3 cellular contexts compared by ENCODE assay signal in the genomic region with DNA sequence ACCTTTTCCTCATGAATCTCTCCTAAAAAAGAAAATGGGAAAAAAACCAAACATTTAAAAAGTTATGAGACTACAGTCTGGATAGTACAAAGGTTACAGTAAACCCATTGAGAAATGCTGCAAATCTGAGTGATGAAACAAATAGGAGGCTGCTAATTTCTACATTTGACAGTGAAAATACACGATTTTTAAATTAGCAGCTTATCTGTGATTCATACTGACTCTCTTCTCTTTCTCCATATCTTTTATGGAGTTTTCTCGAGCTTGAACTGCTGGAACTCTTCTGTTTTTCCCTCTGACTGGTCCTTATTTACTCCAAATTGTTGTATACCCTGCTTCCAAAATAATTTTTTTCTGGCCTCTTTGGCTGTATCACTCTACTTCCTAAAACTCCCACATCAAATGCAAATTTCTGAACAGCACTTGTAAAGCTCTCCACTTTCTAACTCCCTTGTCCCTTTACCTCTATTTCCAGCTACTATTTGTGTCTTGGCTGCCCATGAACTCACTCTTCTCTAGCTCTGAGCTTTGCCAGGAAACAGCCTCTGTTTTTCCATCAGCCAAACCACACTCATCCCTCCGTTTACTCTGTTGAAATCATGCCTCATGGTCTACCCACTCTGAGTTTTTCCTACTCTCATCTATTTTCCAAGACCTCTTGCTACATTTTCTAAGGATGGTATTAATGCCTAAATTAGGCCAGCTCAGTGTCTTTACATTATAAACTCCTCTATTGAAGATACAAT.
TF ChIP-seq lines count a peak whose summit lies in the region.

No MANE protein-coding gene starts in this region.

TF ChIP-seq in SK-N-SH treated with all-trans-retinoic acid at 6 μM for 48 hours, 23 proteins besides CTCF, POLR2A, EP300 and RAD21 (continued from another document):
- TF ChIP-seq ARNTL (CRISPR knock-in tag; IDR thresholded peaks at IDR 0.05; ENCODE audit: borderline replicate concordance, low read depth) (no peak), TOX (CRISPR knock-in tag; IDR thresholded peaks at IDR 0.05; ENCODE audit: borderline replicate concordance) (no peak)

TF ChIP-seq in SK-N-SH, 30 proteins besides CTCF, POLR2A, EP300 and RAD21 (continued from another document):
- TF ChIP-seq, protein P1, sequence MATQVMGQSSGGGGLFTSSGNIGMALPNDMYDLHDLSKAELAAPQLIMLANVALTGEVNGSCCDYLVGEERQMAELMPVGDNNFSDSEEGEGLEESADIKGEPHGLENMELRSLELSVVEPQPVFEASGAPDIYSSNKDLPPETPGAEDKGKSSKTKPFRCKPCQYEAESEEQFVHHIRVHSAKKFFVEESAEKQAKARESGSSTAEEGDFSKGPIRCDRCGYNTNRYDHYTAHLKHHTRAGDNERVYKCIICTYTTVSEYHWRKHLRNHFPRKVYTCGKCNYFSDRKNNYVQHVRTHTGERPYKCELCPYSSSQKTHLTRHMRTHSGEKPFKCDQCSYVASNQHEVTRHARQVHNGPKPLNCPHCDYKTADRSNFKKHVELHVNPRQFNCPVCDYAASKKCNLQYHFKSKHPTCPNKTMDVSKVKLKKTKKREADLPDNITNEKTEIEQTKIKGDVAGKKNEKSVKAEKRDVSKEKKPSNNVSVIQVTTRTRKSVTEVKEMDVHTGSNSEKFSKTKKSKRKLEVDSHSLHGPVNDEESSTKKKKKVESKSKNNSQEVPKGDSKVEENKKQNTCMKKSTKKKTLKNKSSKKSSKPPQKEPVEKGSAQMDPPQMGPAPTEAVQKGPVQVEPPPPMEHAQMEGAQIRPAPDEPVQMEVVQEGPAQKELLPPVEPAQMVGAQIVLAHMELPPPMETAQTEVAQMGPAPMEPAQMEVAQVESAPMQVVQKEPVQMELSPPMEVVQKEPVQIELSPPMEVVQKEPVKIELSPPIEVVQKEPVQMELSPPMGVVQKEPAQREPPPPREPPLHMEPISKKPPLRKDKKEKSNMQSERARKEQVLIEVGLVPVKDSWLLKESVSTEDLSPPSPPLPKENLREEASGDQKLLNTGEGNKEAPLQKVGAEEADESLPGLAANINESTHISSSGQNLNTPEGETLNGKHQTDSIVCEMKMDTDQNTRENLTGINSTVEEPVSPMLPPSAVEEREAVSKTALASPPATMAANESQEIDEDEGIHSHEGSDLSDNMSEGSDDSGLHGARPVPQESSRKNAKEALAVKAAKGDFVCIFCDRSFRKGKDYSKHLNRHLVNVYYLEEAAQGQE (IDR thresholded peaks at IDR 0.05; ENCODE audit: low read depth, low read length) = no peak
- no peak for TF ChIP-seq CHD2 (IDR thresholded peaks at IDR 0.05; ENCODE audit: low read length, partially characterized antibody)
- TF ChIP-seq RXRA (IDR thresholded peaks at IDR 0.05; ENCODE audit: borderline replicate concordance, low read depth) = no peak
- no peak for TF ChIP-seq FOXJ3 (CRISPR knock-in tag; IDR thresholded peaks at IDR 0.05)
- no peak for TF ChIP-seq MEF2A (IDR thresholded peaks at IDR 0.05; ENCODE audit: borderline replicate concordance, low read depth)
- no peak for TF ChIP-seq FOSL2 (IDR thresholded peaks at IDR 0.05; ENCODE audit: borderline replicate concordance, low read depth)
- no peak for TF ChIP-seq USF1 (IDR thresholded peaks at IDR 0.05; ENCODE audit: borderline replicate concordance, low read depth)
- no peak for TF ChIP-seq NRF1 (IDR thresholded peaks at IDR 0.05; ENCODE audit: low read depth, low read length)
- no peak for TF ChIP-seq GABPA (IDR thresholded peaks at IDR 0.05; ENCODE audit: low read depth)
- TF ChIP-seq FOXM1 (IDR thresholded peaks at IDR 0.05; ENCODE audit: low read depth) = no peak
- TF ChIP-seq JUND (IDR thresholded peaks at IDR 0.05) = no peak
- no peak for TF ChIP-seq TAF1 (IDR thresholded peaks at IDR 0.05; ENCODE audit: borderline replicate concordance, low read depth, low read length)
- TF ChIP-seq, protein P2, sequence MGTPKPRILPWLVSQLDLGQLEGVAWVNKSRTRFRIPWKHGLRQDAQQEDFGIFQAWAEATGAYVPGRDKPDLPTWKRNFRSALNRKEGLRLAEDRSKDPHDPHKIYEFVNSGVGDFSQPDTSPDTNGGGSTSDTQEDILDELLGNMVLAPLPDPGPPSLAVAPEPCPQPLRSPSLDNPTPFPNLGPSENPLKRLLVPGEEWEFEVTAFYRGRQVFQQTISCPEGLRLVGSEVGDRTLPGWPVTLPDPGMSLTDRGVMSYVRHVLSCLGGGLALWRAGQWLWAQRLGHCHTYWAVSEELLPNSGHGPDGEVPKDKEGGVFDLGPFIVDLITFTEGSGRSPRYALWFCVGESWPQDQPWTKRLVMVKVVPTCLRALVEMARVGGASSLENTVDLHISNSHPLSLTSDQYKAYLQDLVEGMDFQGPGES (IDR thresholded peaks at IDR 0.05; ENCODE audit: low read depth, low read length) = no peak
- no peak for TF ChIP-seq SMC3 (IDR thresholded peaks at IDR 0.05; ENCODE audit: low read depth, low read length)
- TF ChIP-seq NFIC (IDR thresholded peaks at IDR 0.05; ENCODE audit: borderline replicate concordance) = no peak

TF ChIP-seq in WTC11, 78 proteins besides CTCF, POLR2A, EP300 and RAD21 (continued from another document):
- TF ChIP-seq ZNF425 (CRISPR knock-in tag; conservative IDR thresholded peaks at IDR 0.05) (no peak), ZNF232 (CRISPR knock-in tag; IDR thresholded peaks at IDR 0.05) (no peak), NFYB (CRISPR knock-in tag; conservative IDR thresholded peaks at IDR 0.05; ENCODE audit: low read depth) (no peak), NR2C2 (CRISPR knock-in tag; IDR thresholded peaks at IDR 0.05) (no peak), NR3C1 (CRISPR knock-in tag; conservative IDR thresholded peaks at IDR 0.05; ENCODE audit: low read depth) (no peak), RELA (CRISPR knock-in tag; IDR thresholded peaks at IDR 0.05; ENCODE audit: borderline replicate concordance) (no peak), CREM (CRISPR knock-in tag; IDR thresholded peaks at IDR 0.05) (no peak), KAT7 (CRISPR knock-in tag; IDR thresholded peaks at IDR 0.05; ENCODE audit: borderline replicate concordance) (no peak)
- TF ChIP-seq, protein P3, sequence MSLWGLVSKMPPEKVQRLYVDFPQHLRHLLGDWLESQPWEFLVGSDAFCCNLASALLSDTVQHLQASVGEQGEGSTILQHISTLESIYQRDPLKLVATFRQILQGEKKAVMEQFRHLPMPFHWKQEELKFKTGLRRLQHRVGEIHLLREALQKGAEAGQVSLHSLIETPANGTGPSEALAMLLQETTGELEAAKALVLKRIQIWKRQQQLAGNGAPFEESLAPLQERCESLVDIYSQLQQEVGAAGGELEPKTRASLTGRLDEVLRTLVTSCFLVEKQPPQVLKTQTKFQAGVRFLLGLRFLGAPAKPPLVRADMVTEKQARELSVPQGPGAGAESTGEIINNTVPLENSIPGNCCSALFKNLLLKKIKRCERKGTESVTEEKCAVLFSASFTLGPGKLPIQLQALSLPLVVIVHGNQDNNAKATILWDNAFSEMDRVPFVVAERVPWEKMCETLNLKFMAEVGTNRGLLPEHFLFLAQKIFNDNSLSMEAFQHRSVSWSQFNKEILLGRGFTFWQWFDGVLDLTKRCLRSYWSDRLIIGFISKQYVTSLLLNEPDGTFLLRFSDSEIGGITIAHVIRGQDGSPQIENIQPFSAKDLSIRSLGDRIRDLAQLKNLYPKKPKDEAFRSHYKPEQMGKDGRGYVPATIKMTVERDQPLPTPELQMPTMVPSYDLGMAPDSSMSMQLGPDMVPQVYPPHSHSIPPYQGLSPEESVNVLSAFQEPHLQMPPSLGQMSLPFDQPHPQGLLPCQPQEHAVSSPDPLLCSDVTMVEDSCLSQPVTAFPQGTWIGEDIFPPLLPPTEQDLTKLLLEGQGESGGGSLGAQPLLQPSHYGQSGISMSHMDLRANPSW (CRISPR knock-in tag; conservative IDR thresholded peaks at IDR 0.05; ENCODE audit: low read depth) = no peak
- TF ChIP-seq, protein P4, sequence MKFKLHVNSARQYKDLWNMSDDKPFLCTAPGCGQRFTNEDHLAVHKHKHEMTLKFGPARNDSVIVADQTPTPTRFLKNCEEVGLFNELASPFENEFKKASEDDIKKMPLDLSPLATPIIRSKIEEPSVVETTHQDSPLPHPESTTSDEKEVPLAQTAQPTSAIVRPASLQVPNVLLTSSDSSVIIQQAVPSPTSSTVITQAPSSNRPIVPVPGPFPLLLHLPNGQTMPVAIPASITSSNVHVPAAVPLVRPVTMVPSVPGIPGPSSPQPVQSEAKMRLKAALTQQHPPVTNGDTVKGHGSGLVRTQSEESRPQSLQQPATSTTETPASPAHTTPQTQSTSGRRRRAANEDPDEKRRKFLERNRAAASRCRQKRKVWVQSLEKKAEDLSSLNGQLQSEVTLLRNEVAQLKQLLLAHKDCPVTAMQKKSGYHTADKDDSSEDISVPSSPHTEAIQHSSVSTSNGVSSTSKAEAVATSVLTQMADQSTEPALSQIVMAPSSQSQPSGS (CRISPR knock-in tag; IDR thresholded peaks at IDR 0.05; ENCODE audit: borderline replicate concordance, low read depth) = no peak
- TF ChIP-seq, protein P5, sequence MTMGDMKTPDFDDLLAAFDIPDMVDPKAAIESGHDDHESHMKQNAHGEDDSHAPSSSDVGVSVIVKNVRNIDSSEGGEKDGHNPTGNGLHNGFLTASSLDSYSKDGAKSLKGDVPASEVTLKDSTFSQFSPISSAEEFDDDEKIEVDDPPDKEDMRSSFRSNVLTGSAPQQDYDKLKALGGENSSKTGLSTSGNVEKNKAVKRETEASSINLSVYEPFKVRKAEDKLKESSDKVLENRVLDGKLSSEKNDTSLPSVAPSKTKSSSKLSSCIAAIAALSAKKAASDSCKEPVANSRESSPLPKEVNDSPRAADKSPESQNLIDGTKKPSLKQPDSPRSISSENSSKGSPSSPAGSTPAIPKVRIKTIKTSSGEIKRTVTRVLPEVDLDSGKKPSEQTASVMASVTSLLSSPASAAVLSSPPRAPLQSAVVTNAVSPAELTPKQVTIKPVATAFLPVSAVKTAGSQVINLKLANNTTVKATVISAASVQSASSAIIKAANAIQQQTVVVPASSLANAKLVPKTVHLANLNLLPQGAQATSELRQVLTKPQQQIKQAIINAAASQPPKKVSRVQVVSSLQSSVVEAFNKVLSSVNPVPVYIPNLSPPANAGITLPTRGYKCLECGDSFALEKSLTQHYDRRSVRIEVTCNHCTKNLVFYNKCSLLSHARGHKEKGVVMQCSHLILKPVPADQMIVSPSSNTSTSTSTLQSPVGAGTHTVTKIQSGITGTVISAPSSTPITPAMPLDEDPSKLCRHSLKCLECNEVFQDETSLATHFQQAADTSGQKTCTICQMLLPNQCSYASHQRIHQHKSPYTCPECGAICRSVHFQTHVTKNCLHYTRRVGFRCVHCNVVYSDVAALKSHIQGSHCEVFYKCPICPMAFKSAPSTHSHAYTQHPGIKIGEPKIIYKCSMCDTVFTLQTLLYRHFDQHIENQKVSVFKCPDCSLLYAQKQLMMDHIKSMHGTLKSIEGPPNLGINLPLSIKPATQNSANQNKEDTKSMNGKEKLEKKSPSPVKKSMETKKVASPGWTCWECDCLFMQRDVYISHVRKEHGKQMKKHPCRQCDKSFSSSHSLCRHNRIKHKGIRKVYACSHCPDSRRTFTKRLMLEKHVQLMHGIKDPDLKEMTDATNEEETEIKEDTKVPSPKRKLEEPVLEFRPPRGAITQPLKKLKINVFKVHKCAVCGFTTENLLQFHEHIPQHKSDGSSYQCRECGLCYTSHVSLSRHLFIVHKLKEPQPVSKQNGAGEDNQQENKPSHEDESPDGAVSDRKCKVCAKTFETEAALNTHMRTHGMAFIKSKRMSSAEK (CRISPR knock-in tag; IDR thresholded peaks at IDR 0.05; ENCODE audit: borderline replicate concordance) = no peak
- TF ChIP-seq, protein P6, sequence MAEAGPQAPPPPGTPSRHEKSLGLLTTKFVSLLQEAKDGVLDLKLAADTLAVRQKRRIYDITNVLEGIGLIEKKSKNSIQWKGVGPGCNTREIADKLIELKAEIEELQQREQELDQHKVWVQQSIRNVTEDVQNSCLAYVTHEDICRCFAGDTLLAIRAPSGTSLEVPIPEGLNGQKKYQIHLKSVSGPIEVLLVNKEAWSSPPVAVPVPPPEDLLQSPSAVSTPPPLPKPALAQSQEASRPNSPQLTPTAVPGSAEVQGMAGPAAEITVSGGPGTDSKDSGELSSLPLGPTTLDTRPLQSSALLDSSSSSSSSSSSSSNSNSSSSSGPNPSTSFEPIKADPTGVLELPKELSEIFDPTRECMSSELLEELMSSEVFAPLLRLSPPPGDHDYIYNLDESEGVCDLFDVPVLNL (CRISPR knock-in tag; IDR thresholded peaks at IDR 0.05; ENCODE audit: borderline replicate concordance, low read depth) = no peak
